Comparison of ENCODE assay signal across 8 cellular contexts in genomic region chr12:104672501-104673265, GRCh38.
DNase-seq lines count a peak whose midpoint lies in the region; FAIRE-seq and TF ChIP-seq lines count a peak whose summit lies in the region.

No MANE protein-coding gene starts in this region.

- intact Hi-C loops in endothelial cell of umbilical vein (cut with micrococcal nuclease): loop anchor here (2.0 to 10.0 kb wide), 4 partner anchors 14 to 382 kb away; no protein-coding TSS in a partner anchor

- peak overlapping the region; percentile 23 for H3K4me2 ChIP-seq in endothelial cell of umbilical vein (ENCODE audit: insufficient read depth, low read length)

- dilution Hi-C loops in endothelial cell of umbilical vein (cut with MboI; ENCODE audit: extremely low pct_ligation_motif_present, low sequenced_read_pairs): no loop called here

- no peak overlapping the region for H2AFZ ChIP-seq in endothelial cell of umbilical vein (ENCODE audit: low read depth, low read length)

- peaks cover 19% of the 10 kb centered on the region for H3K4me1 ChIP-seq in endothelial cell of umbilical vein (ENCODE audit: control insufficient read depth, extremely low read depth, insufficient read depth, low read length)

- no peak overlapping the region for H3K4me3 ChIP-seq in endothelial cell of umbilical vein (replicated peaks in 1 of 3; ENCODE audit: insufficient read depth in 1 of 3, low read depth in 1 of 3, low read length in 3 of 3)

- no peaks in the 10 kb centered on the region for H3K9me3 ChIP-seq in endothelial cell of umbilical vein (replicated peaks; ENCODE audit: control insufficient read depth, insufficient read depth, low read length)

- peaks cover 3% of the 10 kb centered on the region for H3K79me2 ChIP-seq in endothelial cell of umbilical vein (ENCODE audit: control insufficient read depth, insufficient read depth, low read length)

- peak overlapping the region; percentile 30 for H3K4me3 Mint-ChIP-seq in osteocyte (ENCODE audit: unreplicated experiment)

- CTCF ChIA-PET in endothelial cell of umbilical vein (lab: Charles Lee): interaction anchor here (1.4 to 3.2 kb wide), 3 partner anchors 68 to 291 kb away, joined by 4 to 19 read pairs (median 5); partner anchors contain the start of gene CHST11

- peaks cover 56% of the 10 kb centered on the region for H3K4me1 Mint-ChIP-seq in osteocyte (ENCODE audit: unreplicated experiment)

- no peaks in the 10 kb centered on the region for H3K36me3 ChIP-seq in endothelial cell of umbilical vein (ENCODE audit: control insufficient read depth in 2 of 2, extremely low read depth in 1 of 2, insufficient read depth in 2 of 2, low read length in 2 of 2)

- POLR2A ChIA-PET in endothelial cell of umbilical vein (lab: Charles Lee): no interaction called here

- no peaks in the 10 kb centered on the region for H3K9me1 ChIP-seq in endothelial cell of umbilical vein (replicated peaks; ENCODE audit: control insufficient read depth, extremely low read depth, insufficient read depth, low read length)

- no peak for TF ChIP-seq POLR2A in endothelial cell of umbilical vein (IDR thresholded peaks at IDR 0.05; ENCODE audit: low read depth, low read length)

- H3K36me3 Mint-ChIP-seq in osteocyte (ENCODE audit: unreplicated experiment): no peaks in the 10 kb centered on the region

- H4K20me1 ChIP-seq in endothelial cell of umbilical vein (replicated peaks; ENCODE audit: control insufficient read depth, extremely low read depth, insufficient read depth, low read length): no peaks in the 10 kb centered on the region

- FAIRE-seq in endothelial cell of umbilical vein (lab: Jason Lieb, UNC): no peak

- H3K27me3 Mint-ChIP-seq in osteocyte (ENCODE audit: unreplicated experiment): no peaks in the 10 kb centered on the region

- H3K27ac ChIP-seq in endothelial cell of umbilical vein (ENCODE audit: insufficient read depth, low read depth, low read length): peak overlapping the region; percentile 36

- DNase-seq in C1 segment of cervical spinal cord (lab: John Stamatoyannopoulos, UW) (peak in 9 of 14 donors; percentile 16 to 77 (median 33)), NCI-H446 treated with DMSO at 0.1 percent for 48 hours (lab: John Stamatoyannopoulos, UW) (peak; percentile 85), endothelial cell of umbilical vein (ENCODE audit: low read depth, low spot score) (no peak), osteocyte (ENCODE audit: extremely low spot score, unreplicated experiment) (no peak), middle frontal gyrus (ENCODE audit: extremely low spot score, low spot score) (no peak), iPS-NIHi7 (ENCODE audit: extremely low spot score) (no peak), hepatic stellate cell (ENCODE audit: low spot score) (no peak), HuH-7.5 (ENCODE audit: low spot score) (no peak)

- H3K27ac Mint-ChIP-seq in osteocyte (ENCODE audit: unreplicated experiment): peak overlapping the region; percentile 87

- no TSS peak for BruUV-seq in endothelial cell of umbilical vein (replicated peaks; lab: Mats Ljungman, UMichigan)

- no peak for TF ChIP-seq CTCF in endothelial cell of umbilical vein (IDR thresholded peaks at IDR 0.05; ENCODE audit: extremely low read depth in 1 of 2, insufficient read depth in 1 of 2, low read depth in 1 of 2, low read length in 2 of 2)
- TF ChIP-seq CTCF in osteocyte (IDR thresholded peaks at IDR 0.05): no peak

- no peaks in the 10 kb centered on the region for H3K9me3 Mint-ChIP-seq in osteocyte (ENCODE audit: unreplicated experiment)

- no peak overlapping the region for H3K9ac ChIP-seq in endothelial cell of umbilical vein (replicated peaks; ENCODE audit: extremely low read depth, insufficient read depth, low read length)

- no peaks in the 10 kb centered on the region for H3K27me3 ChIP-seq in endothelial cell of umbilical vein (ENCODE audit: control insufficient read depth in 2 of 2, insufficient read depth in 2 of 2, low read length in 2 of 2)

TF ChIP-seq in endothelial cell of umbilical vein, 7 proteins besides CTCF, POLR2A, EP300 and RAD21:
- no peak for TF ChIP-seq FOS (IDR thresholded peaks at IDR 0.05; ENCODE audit: borderline replicate concordance, insufficient read depth, low read length)
- no peak for TF ChIP-seq MAX (IDR thresholded peaks at IDR 0.05; ENCODE audit: insufficient read depth, insufficient read length)
- no peak for TF ChIP-seq MYC (IDR thresholded peaks at IDR 0.05; ENCODE audit: low read depth, low read length)
- no peak for TF ChIP-seq EZH2 (IDR thresholded peaks at IDR 0.05; ENCODE audit: borderline replicate concordance, low read depth, low read length, severe bottlenecking)
- no peak for TF ChIP-seq GATA2 (IDR thresholded peaks at IDR 0.05; ENCODE audit: insufficient read depth, insufficient read length, low read depth, low read length)
- no peak for TF ChIP-seq JUN (IDR thresholded peaks at IDR 0.05; ENCODE audit: borderline replicate concordance, insufficient read depth, insufficient read length, low read depth)
- no peak for TF ChIP-seq POLR2AphosphoS5 (IDR thresholded peaks at IDR 0.05; ENCODE audit: insufficient read depth, low read depth, low read length)

Comparison
In these comparisons a context has a peak if more than half of its experiments do, and no peak if none do; other contexts are left out.
1. DNase-seq: peak in C1 segment of cervical spinal cord (9 of 14) and NCI-H446 treated with DMSO at 0.1 percent for 48 hours (single experiment); none in endothelial cell of umbilical vein (single experiment), osteocyte (single experiment), middle frontal gyrus (single experiment), iPS-NIHi7 (single experiment), hepatic stellate cell (single experiment) and HuH-7.5 (single experiment).